Comparison of ENCODE assay signal across 8 cellular contexts in genomic region chr12:49974231-49974675, GRCh38. TPM values are rescaled to one million over a fixed set of nuclear protein-coding genes. Genes with fewer than 3 reads are reported as not detected.
DNase-seq lines count a peak whose midpoint lies in the region; ATAC-seq and TF ChIP-seq lines count a peak whose summit lies in the region.

No MANE protein-coding gene starts in this region.

- H3K27ac ChIP-seq in AG04450 (ENCODE audit: low read depth, low read length): no peak overlapping the region
- H3K27ac ChIP-seq in dorsolateral prefrontal cortex: peak overlapping the region in 50 of 59 donors; percentile 14 to 86 (median 70)

- H3K27me3 ChIP-seq in AG04450 (ENCODE audit: control insufficient read depth, insufficient read depth, low read length) (peaks cover 29% of the 10 kb centered on the region), dorsolateral prefrontal cortex (no peaks in the 10 kb centered on the region), MG63 (no peaks in the 10 kb centered on the region)

- CTCF ChIA-PET in AG04450 (lab: Charles Lee): interaction anchor here (0.7 to 11.1 kb wide), 15 partner anchors 8 to 108 kb away, joined by 3 to 89 read pairs (median 4); no protein-coding TSS in a partner anchor

- POLR2A ChIA-PET in AG04450 (lab: Yijun Ruan, JAX): no interaction called here

- TF ChIP-seq CTCF in AG04450 (IDR thresholded peaks at IDR 0.05; ENCODE audit: low read depth, low read length) (peak; percentile 76), dorsolateral prefrontal cortex (IDR thresholded peaks at IDR 0.05 in 54 of 56, conservative IDR thresholded peaks at IDR 0.05 in 2 of 56; ENCODE audit: low read depth in 1 of 56, partially characterized antibody in 56 of 56) (peak; percentile 22 to 89 (median 71))

- intact Hi-C loops in dorsolateral prefrontal cortex (cut with DNase I): loop anchor here in 1 of 2 donors (2.0 to 5.0 kb wide), 2 partner anchors 48 to 81 kb away; no protein-coding TSS in a partner anchor

- ATAC-seq in HG03354 (IDR thresholded peaks at IDR 0.05; ENCODE audit: poor library complexity, severe bottlenecking, unreplicated experiment): no peak

- H3K4me3 ChIP-seq in AG04450 (ENCODE audit: low read depth, low read length) (no peak overlapping the region), dorsolateral prefrontal cortex (peak overlapping the region in 36 of 59 donors; percentile 1 to 56 (median 24)), MG63 (no peak overlapping the region)

- H3K36me3 ChIP-seq in MG63: no peaks in the 10 kb centered on the region

- DNase-seq in AG04450 (ENCODE audit: low read depth, low spot score) (peak; percentile 30), NCI-H460 (ENCODE audit: extremely low read depth, low read depth) (peak; percentile 56), dorsolateral prefrontal cortex (peak; percentile 57 to 88 (median 86)), lung microvascular endothelial cell (ENCODE audit: low read depth in 2 of 2) (peak; percentile 80 to 87), NCI-H1694 (lab: John Stamatoyannopoulos, UW) (no peak), NCI-H187 (lab: John Stamatoyannopoulos, UW) (no peak), MG63 (no peak)

- no peaks in the 10 kb centered on the region for H3K9me3 ChIP-seq in AG04450 (ENCODE audit: control insufficient read depth, insufficient read depth, low read length)
- H3K9me3 ChIP-seq in MG63: no peaks in the 10 kb centered on the region

RNA-seq across cellular contexts. Expression of gene AQP6, which starts 1.5 kb away (rescaled TPM):
- not detected in 2 replicates for polyA plus RNA-seq in AG04450 (2011; rRNA removed)
- polyA minus RNA-seq in AG04450 (2011; rRNA and poly(A)+ RNA removed): not detected in 2 replicates
- total RNA-seq in NCI-H460 (2014; rRNA removed; shearing (Covaris generic)): 0.17 and 0.32 TPM in 2 replicates
- 0.54 and 0.68 TPM in 2 replicates for polyA plus RNA-seq in NCI-H460 (2014; cell fraction: nucleus; rRNA removed)
- total RNA-seq in dorsolateral prefrontal cortex (1 to 10 TPM in 92 of 120 experiments, under 1 TPM in 28; 0.34 to 8.9 (median 1.6) TPM), lung microvascular endothelial cell (not detected in 2 replicates)
- not detected in 2 replicates for total RNA-seq in MG63 (2014; rRNA removed; shearing (Covaris generic); ENCODE audit: low replicate concordance)

RNA-seq across cellular contexts. Expression of gene AQP5, which starts 12.6 kb away (rescaled TPM):
- not detected in 2 replicates for polyA plus RNA-seq in AG04450 (2011; rRNA removed)
- polyA minus RNA-seq in AG04450 (2011; rRNA and poly(A)+ RNA removed): not detected in 2 replicates
- total RNA-seq in NCI-H460 (2014; rRNA removed; shearing (Covaris generic)): not detected in 2 replicates
- polyA plus RNA-seq in NCI-H460 (2014; cell fraction: nucleus; rRNA removed): not detected in 2 replicates
- 1 to 10 TPM in 46 of 120 experiments, under 1 TPM in 61, not detected in 13; 0.29 to 5.2 (median 0.92) TPM for total RNA-seq in dorsolateral prefrontal cortex
- total RNA-seq in lung microvascular endothelial cell: not detected in 2 replicates
- total RNA-seq in MG63 (2014; rRNA removed; shearing (Covaris generic); ENCODE audit: low replicate concordance): not detected in 2 replicates

RNA-seq across cellular contexts. Expression of gene AQP2, which starts 23.7 kb away (rescaled TPM):
- polyA plus RNA-seq in AG04450 (2011; rRNA removed): not detected in 2 replicates
- not detected in 2 replicates for polyA minus RNA-seq in AG04450 (2011; rRNA and poly(A)+ RNA removed)
- not detected in 2 replicates for total RNA-seq in NCI-H460 (2014; rRNA removed; shearing (Covaris generic))
- not detected in 2 replicates for polyA plus RNA-seq in NCI-H460 (2014; cell fraction: nucleus; rRNA removed)
- total RNA-seq in dorsolateral prefrontal cortex (not detected), lung microvascular endothelial cell (not detected in 2 replicates)
- total RNA-seq in MG63 (2014; rRNA removed; shearing (Covaris generic); ENCODE audit: low replicate concordance): not detected in 2 replicates

RNA-seq across cellular contexts. Expression of gene RACGAP1, which starts 51.0 kb away (rescaled TPM):
- 25.6 and 26.2 TPM in 2 replicates for polyA plus RNA-seq in AG04450 (2011; rRNA removed)
- 46.9 and 47.4 TPM in 2 replicates for polyA minus RNA-seq in AG04450 (2011; rRNA and poly(A)+ RNA removed)
- total RNA-seq in NCI-H460 (2014; rRNA removed; shearing (Covaris generic)): 77.2 and 90.6 TPM in 2 replicates
- 102 and 120 TPM in 2 replicates for polyA plus RNA-seq in NCI-H460 (2014; cell fraction: nucleus; rRNA removed)
- total RNA-seq in dorsolateral prefrontal cortex (10 to 100 TPM in 117 of 120 experiments, 1 to 10 TPM in 3; 9.2 to 27.7 (median 16.1) TPM), lung microvascular endothelial cell (5.8 and 23.3 TPM in 2 replicates)
- total RNA-seq in MG63 (2014; rRNA removed; shearing (Covaris generic); ENCODE audit: low replicate concordance): 157 and 166 TPM in 2 replicates

Comparison
In these comparisons a context has a peak if more than half of its experiments do, and no peak if none do; other contexts are left out.
1. DNase-seq: peak in AG04450 (single experiment), NCI-H460 (single experiment), dorsolateral prefrontal cortex (10 of 10) and lung microvascular endothelial cell (2 of 2); none in NCI-H1694 (single experiment), NCI-H187 (0 of 2) and MG63 (single experiment).
2. H3K4me3 ChIP-seq: peak in dorsolateral prefrontal cortex (36 of 59); none in AG04450 (single experiment) and MG63 (single experiment).